Comparison of ENCODE assay signal across 8 cellular contexts in the genomic region with DNA sequence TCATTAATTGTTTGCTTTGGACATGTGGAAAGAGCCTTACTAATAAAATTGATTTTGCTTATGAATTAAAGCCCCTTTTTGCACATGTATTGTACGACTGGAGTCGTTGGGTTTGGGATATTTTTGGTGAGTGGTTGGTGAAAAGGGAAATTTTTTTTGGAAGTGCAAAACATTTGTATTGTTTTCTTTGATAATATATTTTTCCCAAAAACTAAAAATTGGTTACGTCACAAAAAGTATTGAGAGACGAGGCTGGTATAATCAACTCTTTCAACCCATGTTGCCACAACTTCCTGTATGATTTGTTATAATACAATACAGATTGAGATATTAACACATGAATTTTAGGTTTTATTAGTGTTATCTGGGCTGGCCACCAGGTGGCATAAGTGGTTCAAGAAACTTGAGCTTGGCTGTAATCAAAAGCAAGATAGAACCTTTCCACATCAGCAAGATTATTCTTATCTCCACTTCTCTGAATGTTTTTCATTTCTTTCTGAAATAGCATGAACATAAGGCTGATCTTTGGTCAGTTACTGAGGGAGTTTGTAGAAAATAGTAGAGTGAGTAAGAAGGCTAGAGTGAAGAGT. TPM values are rescaled to one million over a fixed set of nuclear protein-coding genes. Genes with fewer than 3 reads are reported as not detected.
A peak's percentile ranks its signal among the peaks of the same experiment; 100 is the strongest.
DNase-seq lines count a peak whose midpoint lies in the region; ATAC-seq and TF ChIP-seq lines count a peak whose summit lies in the region.

No MANE protein-coding gene starts in this region.

- H3K36me3 ChIP-seq in GM23338 (ENCODE audit: insufficient read depth), result peaks cover 41% of the 10 kb centered on the region

- H3K27ac Mint-ChIP-seq in GM23338, result no peak overlapping the region
- peak overlapping the region in 1 of 2 donors; percentile 59 for H3K27ac Mint-ChIP-seq in effector memory CD8-positive, alpha-beta T cell
- H3K27ac Mint-ChIP-seq in stimulated activated naive B cell treated with anti-CD40 and anti-IgM and Interleukin-4, amounts not matched to agents 10 μg/mL and 1 μg/mL and 100 μg/mL, for 72 hours, result no peak overlapping the region

- peaks cover 4% of the 10 kb centered on the region; the same call in 1 of the 2 replicates for H4K20me1 ChIP-seq in GM23338 (replicated peaks; ENCODE audit: insufficient read depth)

- peaks cover 16% of the 10 kb centered on the region for H3K4me1 ChIP-seq in GM23338 (ENCODE audit: insufficient read depth)

- H3K27ac ChIP-seq in GM23338 (ENCODE audit: low read depth), result no peak overlapping the region

- no peak overlapping the region for H3K4me2 ChIP-seq in GM23338

- H3K4me3 ChIP-seq in AG09309 (ENCODE audit: control insufficient read depth, low read depth, low read length) (no peak overlapping the region), GM23338 (no peak overlapping the region)

- H3F3A ChIP-seq in GM23338 (replicated peaks; ENCODE audit: low read depth), result peaks cover 42% of the 10 kb centered on the region

- peaks cover 47% of the 10 kb centered on the region for H3K36me3 Mint-ChIP-seq in GM23338 (ENCODE audit: low read depth)
- peaks cover 64% of the 10 kb centered on the region for H3K36me3 Mint-ChIP-seq in effector memory CD8-positive, alpha-beta T cell (ENCODE audit: insufficient read depth)
- H3K36me3 Mint-ChIP-seq in stimulated activated naive B cell treated with anti-CD40 and anti-IgM and Interleukin-4, amounts not matched to agents 10 μg/mL and 1 μg/mL and 100 μg/mL, for 72 hours, result peaks cover 32 to 50% of the 10 kb centered on the region in 2 donors

- ATAC-seq in GM23338, result no peak
- peak; percentile 86 for ATAC-seq in effector memory CD8-positive, alpha-beta T cell (replicated peaks)
- ATAC-seq in stimulated activated naive B cell treated with anti-CD40 and anti-IgM and Interleukin-4, amounts not matched to agents 10 μg/mL and 1 μg/mL and 100 μg/mL, for 72 hours (replicated peaks), result peak; percentile 67 to 68
- no peak for ATAC-seq in GM19455 (IDR thresholded peaks at IDR 0.05; ENCODE audit: unreplicated experiment)

- H2AFZ ChIP-seq in GM23338, result no peak overlapping the region

- H3K9me3 Mint-ChIP-seq in GM23338, result no peaks in the 10 kb centered on the region
- H3K9me3 Mint-ChIP-seq in effector memory CD8-positive, alpha-beta T cell, result no peaks in the 10 kb centered on the region
- no peaks in the 10 kb centered on the region for H3K9me3 Mint-ChIP-seq in stimulated activated naive B cell treated with anti-CD40 and anti-IgM and Interleukin-4, amounts not matched to agents 10 μg/mL and 1 μg/mL and 100 μg/mL, for 72 hours

- DNase-seq in AG09309 (ENCODE audit: low read depth) (peak; percentile 29), GM23338 (ENCODE audit: low spot score) (peak; percentile 78), NCI-H748 (lab: John Stamatoyannopoulos, UW; ENCODE audit: unreplicated experiment) (peak; percentile 63), mucosa of gallbladder (ENCODE audit: low spot score) (peak; percentile 68)
- DNase-seq in activated CD4-positive, alpha-beta T cell treated with anti-CD3 and anti-CD28 coated beads, Interleukin-2, amount 50 U/mL, for 24 hours (ENCODE audit: low read depth in 1 of 2, low spot score in 1 of 2), result peak; percentile 13 to 32
- peak; percentile 63 to 70 (median 63) for DNase-seq in effector memory CD8-positive, alpha-beta T cell
- DNase-seq in stimulated activated naive B cell treated with anti-CD40 and anti-IgM and Interleukin-4, amounts not matched to agents 10 μg/mL and 1 μg/mL and 100 μg/mL, for 72 hours, result peak; percentile 26

- no peaks in the 10 kb centered on the region for H3K9me2 ChIP-seq in GM23338 (ENCODE audit: insufficient read depth)

- H3K79me2 ChIP-seq in GM23338 (replicated peaks; ENCODE audit: insufficient read depth), result no peaks in the 10 kb centered on the region

- no peaks in the 10 kb centered on the region for H3K27me3 ChIP-seq in GM23338 (ENCODE audit: insufficient read depth)

- H3K4me3 Mint-ChIP-seq in GM23338, result no peak overlapping the region
- H3K4me3 Mint-ChIP-seq in effector memory CD8-positive, alpha-beta T cell, result no peak overlapping the region
- no peak overlapping the region for H3K4me3 Mint-ChIP-seq in stimulated activated naive B cell treated with anti-CD40 and anti-IgM and Interleukin-4, amounts not matched to agents 10 μg/mL and 1 μg/mL and 100 μg/mL, for 72 hours

- H3K4me1 Mint-ChIP-seq in GM23338, result peaks cover 20% of the 10 kb centered on the region
- peaks cover 3 to 11% of the 10 kb centered on the region in 2 donors for H3K4me1 Mint-ChIP-seq in effector memory CD8-positive, alpha-beta T cell (ENCODE audit: low read depth in 2 of 2)
- H3K4me1 Mint-ChIP-seq in stimulated activated naive B cell treated with anti-CD40 and anti-IgM and Interleukin-4, amounts not matched to agents 10 μg/mL and 1 μg/mL and 100 μg/mL, for 72 hours, result peaks cover 11 to 19% of the 10 kb centered on the region in 2 donors

- H3K27me3 Mint-ChIP-seq in GM23338 (ENCODE audit: insufficient read depth, low read depth, poor library complexity), result peaks cover 2% of the 10 kb centered on the region
- H3K27me3 Mint-ChIP-seq in effector memory CD8-positive, alpha-beta T cell, result no peaks in the 10 kb centered on the region
- H3K27me3 Mint-ChIP-seq in stimulated activated naive B cell treated with anti-CD40 and anti-IgM and Interleukin-4, amounts not matched to agents 10 μg/mL and 1 μg/mL and 100 μg/mL, for 72 hours, result no peaks in the 10 kb centered on the region

- TF ChIP-seq CTCF in AG09309 (IDR thresholded peaks at IDR 0.05; ENCODE audit: control insufficient read depth, insufficient read depth, low read depth, low read length, missing control alignments), result peak; percentile 59
- peak; percentile 70 to 95 for TF ChIP-seq CTCF in GM23338 (conservative IDR thresholded peaks at IDR 0.05; ENCODE audit: low read depth in 2 of 2)

TF ChIP-seq in GM23338, 12 proteins besides CTCF, POLR2A, EP300 and RAD21 (continues in another document):
- TF ChIP-seq STAT1 (IDR thresholded peaks at IDR 0.05; ENCODE audit: unreplicated experiment), result no peak
- TF ChIP-seq EZH2phosphoT487 (IDR thresholded peaks at IDR 0.05; ENCODE audit: unreplicated experiment), result no peak
- no peak for TF ChIP-seq JUNB (IDR thresholded peaks at IDR 0.05; ENCODE audit: unreplicated experiment)
- no peak for TF ChIP-seq ZNF331 (CRISPR knock-in tag; IDR thresholded peaks at IDR 0.05; ENCODE audit: low read depth)
- TF ChIP-seq POLR2AphosphoS5 (IDR thresholded peaks at IDR 0.05; ENCODE audit: low read depth), result no peak
- TF ChIP-seq ZNF114 (CRISPR knock-in tag; IDR thresholded peaks at IDR 0.05), result no peak
- TF ChIP-seq NANOG (IDR thresholded peaks at IDR 0.05; ENCODE audit: borderline replicate concordance), result no peak
- TF ChIP-seq CREB1 (CRISPR knock-in tag; IDR thresholded peaks at IDR 0.05; ENCODE audit: low read depth), result no peak

RNA-seq across cellular contexts. Expression of gene NGDN, which starts 8.7 kb away (rescaled TPM):
- 48.6 and 67.1 TPM in 2 replicates for total RNA-seq in GM23338 (2014; rRNA removed; shearing (Covaris generic))
- 81.6 and 90.8 TPM in 2 replicates for polyA plus RNA-seq in GM23338 (2016; fragmentation: Nextera tagmentation; extraction: Ambion mirVana)
- total RNA-seq in mucosa of gallbladder, result 22.9 TPM

RNA-seq across cellular contexts. Expression of gene MYH7, which starts 42.7 kb away (rescaled TPM):
- total RNA-seq in GM23338 (2014; rRNA removed; shearing (Covaris generic)), result not detected in 2 replicates
- 0.05 TPM in 1 of 2 replicates, not detected in the other for polyA plus RNA-seq in GM23338 (2016; fragmentation: Nextera tagmentation; extraction: Ambion mirVana)
- total RNA-seq in mucosa of gallbladder, result 0.12 TPM

Comparison
In these comparisons a context has a peak if more than half of its experiments do, and no peak if none do; other contexts are left out.
1. DNase-seq: peak in every context shown above with its lines; median percentile 78 in GM23338; 68 in mucosa of gallbladder; 63 in NCI-H748; 63 in effector memory CD8-positive, alpha-beta T cell; 29 in AG09309; 26 in stimulated activated naive B cell treated with anti-CD40 and anti-IgM and Interleukin-4, amounts not matched to agents 10 μg/mL and 1 μg/mL and 100 μg/mL, for 72 hours; 22 in activated CD4-positive, alpha-beta T cell treated with anti-CD3 and anti-CD28 coated beads, Interleukin-2, amount 50 U/mL, for 24 hours.
2. ATAC-seq: peak in effector memory CD8-positive, alpha-beta T cell (single experiment) and stimulated activated naive B cell treated with anti-CD40 and anti-IgM and Interleukin-4, amounts not matched to agents 10 μg/mL and 1 μg/mL and 100 μg/mL, for 72 hours (2 of 2); none in GM23338 (single experiment) and GM19455 (single experiment).